In genomic region chr11:80726236-80726635, GRCh38 we compare ENCODE assay signal across 18 cellular contexts.
A peak's percentile ranks its signal among the peaks of the same experiment; 100 is the strongest.
DNase-seq lines count a peak whose midpoint lies in the region; ATAC-seq, FAIRE-seq and TF ChIP-seq lines count a peak whose summit lies in the region.
"Had no signal": no experiment of that assay in that cellular context is flagged by ENCODE, and none has a peak within 500 bp of the region (broad histone marks: within the 10 kb centered on the region; RNA-seq: fewer than 3 reads in every experiment).

No MANE protein-coding gene starts in this region.

- DNase-seq in GM12891 (ENCODE audit: insufficient read length, low spot score) (no peak), GM12878 (ENCODE audit: low read depth, low spot score) (no peak), RWPE1 (ENCODE audit: low spot score) (no peak), brain microvascular endothelial cell (no peak), GM19238 (ENCODE audit: insufficient read length, low spot score) (no peak)
- DNase-seq: C1 segment of cervical spinal cord; Calu3; CD4-positive, alpha-beta memory T cell; COR-L47; DMS53; DMS79 treated with DMSO at 0.1 percent for 48 hours; GF-D8; H9 had no signal

- H3K27ac ChIP-seq in GM12878 (ENCODE audit: control insufficient read depth, insufficient read depth) (no peak overlapping the region), RWPE1 (no peak overlapping the region), brain microvascular endothelial cell (no peak overlapping the region)

- H3K4me3 ChIP-seq in GM12878, result no peak overlapping the region
- no peak overlapping the region for H3K4me3 ChIP-seq in brain microvascular endothelial cell (ENCODE audit: low read depth, low read length)
- H3K4me3 ChIP-seq: GM23338 had no signal

- H2AFZ ChIP-seq in GM12878 (ENCODE audit: control insufficient read depth, low read depth, low read length), result no peak overlapping the region

- peak; percentile 48 for ATAC-seq in GM18511 (IDR thresholded peaks at IDR 0.05; ENCODE audit: unreplicated experiment)
- ATAC-seq in HG03378 (IDR thresholded peaks at IDR 0.05; ENCODE audit: unreplicated experiment), result peak; percentile 51
- ATAC-seq in GM12878, result peak; percentile 53
- ATAC-seq in GM21526 (IDR thresholded peaks at IDR 0.05; ENCODE audit: low FRiP score, unreplicated experiment), result no peak
- ATAC-seq: GM23338, HCT116 had no signal

- in situ Hi-C loops in GM12878 (cut with MboI) (no loop called here), brain microvascular endothelial cell (cut with HindIII; ENCODE audit: low pct_ligation_motif_present, low sequenced_read_pairs) (no loop called here)

- POLR2A ChIA-PET in GM12878 (lab: Charles Lee), result no interaction called here
- POLR2A ChIA-PET in RWPE1 (lab: Yijun Ruan, JAX; ENCODE audit: low non-redundant PET), result no interaction called here

- intact Hi-C loops in GM12878 (cut with micrococcal nuclease; ENCODE audit: unreplicated experiment), result loop anchor here (5.0 to 10.0 kb wide), 3 partner anchors 236 to 509 kb away; no protein-coding TSS in a partner anchor

- no peaks in the 10 kb centered on the region for H3K79me2 ChIP-seq in GM12878 (ENCODE audit: control insufficient read depth, insufficient read depth, low read length)

- CTCF ChIA-PET in GM12878 (lab: Yijun Ruan, JAX) (interaction anchor here (0.8 to 1.1 kb wide), 2 partner anchors 22 to 237 kb away, joined by 3 read pairs; no protein-coding TSS in a partner anchor), RWPE1 (lab: Yijun Ruan, JAX) (no interaction called here)

- RAD21 ChIA-PET in GM12878 (lab: Charles Lee; ENCODE audit: unreplicated experiment), result no interaction called here

- no peaks in the 10 kb centered on the region for H4K20me1 ChIP-seq in GM12878 (ENCODE audit: control insufficient read depth, insufficient read depth)

- no peaks in the 10 kb centered on the region for H3K4me1 ChIP-seq in GM12878 (ENCODE audit: control insufficient read depth, insufficient read depth, low read length)

- FAIRE-seq in GM12891 (lab: Jason Lieb, UNC) (no peak), GM12878 (lab: Jason Lieb, UNC) (no peak)

- no peak overlapping the region for H3K4me2 ChIP-seq in GM12878 (ENCODE audit: control insufficient read depth, insufficient read depth)
- H3K4me2 ChIP-seq: GM23338 had no signal

- no peak overlapping the region for H3K9ac ChIP-seq in GM12878 (ENCODE audit: control insufficient read depth, insufficient read depth, low read length)

- BruUV-seq in GM12878 (replicated peaks; lab: Mats Ljungman, UMichigan), result no TSS peak

- no peak for TF ChIP-seq POLR2A in GM12891 (IDR thresholded peaks at IDR 0.05; ENCODE audit: low read depth, low read length)
- TF ChIP-seq POLR2A in GM12878 (IDR thresholded peaks at IDR 0.05; ENCODE audit: low read depth, low read length), result no peak

- no peaks in the 10 kb centered on the region for H3K36me3 ChIP-seq in GM12878 (ENCODE audit: control insufficient read depth in 2 of 2, insufficient read depth in 2 of 2, low read length in 1 of 2)
- no peaks in the 10 kb centered on the region for H3K36me3 ChIP-seq in brain microvascular endothelial cell (replicated peaks)

- no peak for TF ChIP-seq EP300 in GM12878 (IDR thresholded peaks at IDR 0.05; ENCODE audit: borderline replicate concordance in 1 of 2, control insufficient read depth in 1 of 2, low read depth in 2 of 2, low read length in 2 of 2)

- H3K9me3 ChIP-seq in GM12878 (replicated peaks; ENCODE audit: control insufficient read depth, insufficient read depth, low read length), result no peaks in the 10 kb centered on the region

- H3K27me3 ChIP-seq in GM12878 (replicated peaks in 1 of 2; ENCODE audit: control insufficient read depth in 2 of 2, insufficient read depth in 2 of 2, low read length in 1 of 2) (no peaks in the 10 kb centered on the region; a peak in 1 of 4 replicates), brain microvascular endothelial cell (replicated peaks) (no peaks in the 10 kb centered on the region)

- TF ChIP-seq CTCF in GM12878 (IDR thresholded peaks at IDR 0.05 in 2 of 3, conservative IDR thresholded peaks at IDR 0.05 in 1 of 3; ENCODE audit: control insufficient read depth in 2 of 3, extremely low read depth in 1 of 3, insufficient read depth in 1 of 3, low read depth in 3 of 3, low read length in 3 of 3) (no peak), RWPE1 (conservative IDR thresholded peaks at IDR 0.05; ENCODE audit: low read depth) (no peak), brain microvascular endothelial cell (IDR thresholded peaks at IDR 0.05; ENCODE audit: low read depth, low read length, missing control alignments) (no peak)

- SMC1A ChIA-PET in GM12878 (lab: Charles Lee; ENCODE audit: uncharacterized antibody, unreplicated experiment), result interaction anchor here (0.7 to 1.2 kb wide), 3 partner anchors 90 to 200 kb away, joined by 3 read pairs; no protein-coding TSS in a partner anchor

- TF ChIP-seq RAD21 in GM12878 (IDR thresholded peaks at IDR 0.05; ENCODE audit: insufficient read depth, low read depth, low read length), result no peak

TF ChIP-seq in GM12891, 5 proteins besides CTCF, POLR2A, EP300 and RAD21:
- TF ChIP-seq TAF1 (IDR thresholded peaks at IDR 0.05; ENCODE audit: low read depth, low read length), result no peak
- peak; percentile 52 for TF ChIP-seq SPI1 (IDR thresholded peaks at IDR 0.05; ENCODE audit: low read depth, low read length)

TF ChIP-seq in GM12878, 131 proteins besides CTCF, POLR2A, EP300 and RAD21:
- TF ChIP-seq ETV6 (conservative IDR thresholded peaks at IDR 0.05 in 1 of 2, IDR thresholded peaks at IDR 0.05 in 1 of 2; ENCODE audit: borderline replicate concordance in 1 of 2, low read depth in 1 of 2) (no peak), MEF2A (IDR thresholded peaks at IDR 0.05; ENCODE audit: insufficient read depth, low read depth, low read length) (no peak), NR2F1 (conservative IDR thresholded peaks at IDR 0.05) (no peak), E2F4 (IDR thresholded peaks at IDR 0.05; ENCODE audit: low read depth, low read length) (no peak), SPI1 (IDR thresholded peaks at IDR 0.05; ENCODE audit: borderline replicate concordance, insufficient read depth, low read depth, low read length) (peak; percentile 63; the same call in 1 of the 2 replicates), HSF1 (IDR thresholded peaks at IDR 0.05; ENCODE audit: low read depth, low read length) (no peak), TCF12 (IDR thresholded peaks at IDR 0.05; ENCODE audit: low read depth, low read length) (no peak), MYB (IDR thresholded peaks at IDR 0.05; ENCODE audit: borderline replicate concordance, low read depth, low read length) (no peak)
